In genomic region chr17:38715216-38715943, GRCh38 we compare ENCODE assay signal across 13 cellular contexts. TPM values are rescaled to one million over a fixed set of nuclear protein-coding genes. Genes with fewer than 3 reads are reported as not detected.
A peak's percentile ranks its signal among the peaks of the same experiment; 100 is the strongest.
DNase-seq lines count a peak whose midpoint lies in the region; ATAC-seq lines count a peak whose summit lies in the region.
"Had no signal": no experiment of that assay in that cellular context is flagged by ENCODE, and none has a peak within 500 bp of the region (broad histone marks: within the 10 kb centered on the region; RNA-seq: fewer than 3 reads in every experiment).

No MANE protein-coding gene starts in this region.

- DNase-seq in activated T-cell treated with anti-CD3 and anti-CD28 coated beads, Interleukin-2, amount 50 U/mL, for 4 hours: no peak
- DNase-seq in activated T-cell treated with anti-CD3 and anti-CD28 coated beads for 4 hours: no peak
- DNase-seq in NCI-H526 treated with DMSO at 0.1 percent for 48 hours (lab: John Stamatoyannopoulos, UW): peak; percentile 53
- DNase-seq in central memory CD8-positive, alpha-beta T cell (ENCODE audit: low spot score in 2 of 2): no peak
- no peak for DNase-seq in stimulated activated naive B cell treated with anti-CD40 and anti-IgM and Interleukin-4, amounts not matched to agents 10 μg/mL and 1 μg/mL and 100 μg/mL, for 72 hours
- no peak for DNase-seq in NCI-H1436 (lab: John Stamatoyannopoulos, UW)
- DNase-seq in COR-L47 (lab: John Stamatoyannopoulos, UW): no peak
- no peak for DNase-seq in NCI-H524 treated with DMSO at 0.1 percent for 48 hours (lab: John Stamatoyannopoulos, UW)
- DNase-seq: DMS 273 treated with DMSO at 0.1 percent for 48 hours, hypothalamus, left lung, NCI-H2081, NCI-H748 treated with DMSO at 0.1 percent for 48 hours had no signal

- H3K27me3 Mint-ChIP-seq in activated T-cell treated with anti-CD3 and anti-CD28 coated beads, Interleukin-2, amount 50 U/mL, for 4 hours (ENCODE audit: low read depth): no peaks in the 10 kb centered on the region
- H3K27me3 Mint-ChIP-seq in central memory CD8-positive, alpha-beta T cell: no peaks in the 10 kb centered on the region
- no peaks in the 10 kb centered on the region for H3K27me3 Mint-ChIP-seq in stimulated activated naive B cell treated with anti-CD40 and anti-IgM and Interleukin-4, amounts not matched to agents 10 μg/mL and 1 μg/mL and 100 μg/mL, for 72 hours

- peaks cover 44% of the 10 kb centered on the region for H3K36me3 Mint-ChIP-seq in activated T-cell treated with anti-CD3 and anti-CD28 coated beads, Interleukin-2, amount 50 U/mL, for 4 hours (ENCODE audit: insufficient read depth)
- H3K36me3 Mint-ChIP-seq in central memory CD8-positive, alpha-beta T cell (ENCODE audit: insufficient read depth): peaks cover 50% of the 10 kb centered on the region
- H3K36me3 Mint-ChIP-seq in stimulated activated naive B cell treated with anti-CD40 and anti-IgM and Interleukin-4, amounts not matched to agents 10 μg/mL and 1 μg/mL and 100 μg/mL, for 72 hours: peaks cover 58 to 83% of the 10 kb centered on the region in 2 donors

- ATAC-seq in activated T-cell treated with anti-CD3 and anti-CD28 coated beads, Interleukin-2, amount 50 U/mL, for 4 hours: no peak
- no peak for ATAC-seq in central memory CD8-positive, alpha-beta T cell (replicated peaks; ENCODE audit: extremely low read depth, poor library complexity, severe bottlenecking)
- ATAC-seq in stimulated activated naive B cell treated with anti-CD40 and anti-IgM and Interleukin-4, amounts not matched to agents 10 μg/mL and 1 μg/mL and 100 μg/mL, for 72 hours (replicated peaks): peak in 1 of 2 donors; percentile 7
- ATAC-seq: left lung had no signal

- H3K9me3 Mint-ChIP-seq in activated T-cell treated with anti-CD3 and anti-CD28 coated beads, Interleukin-2, amount 50 U/mL, for 4 hours: no peaks in the 10 kb centered on the region
- H3K9me3 Mint-ChIP-seq in central memory CD8-positive, alpha-beta T cell: no peaks in the 10 kb centered on the region
- no peaks in the 10 kb centered on the region for H3K9me3 Mint-ChIP-seq in stimulated activated naive B cell treated with anti-CD40 and anti-IgM and Interleukin-4, amounts not matched to agents 10 μg/mL and 1 μg/mL and 100 μg/mL, for 72 hours

- peak overlapping the region; percentile 64 for H3K27ac Mint-ChIP-seq in central memory CD8-positive, alpha-beta T cell (ENCODE audit: low read depth)
- H3K27ac Mint-ChIP-seq in stimulated activated naive B cell treated with anti-CD40 and anti-IgM and Interleukin-4, amounts not matched to agents 10 μg/mL and 1 μg/mL and 100 μg/mL, for 72 hours: peak overlapping the region; percentile 95

- peak overlapping the region; percentile 56 for H3K4me3 Mint-ChIP-seq in activated T-cell treated with anti-CD3 and anti-CD28 coated beads, Interleukin-2, amount 50 U/mL, for 4 hours
- H3K4me3 Mint-ChIP-seq in central memory CD8-positive, alpha-beta T cell: no peak overlapping the region
- H3K4me3 Mint-ChIP-seq in stimulated activated naive B cell treated with anti-CD40 and anti-IgM and Interleukin-4, amounts not matched to agents 10 μg/mL and 1 μg/mL and 100 μg/mL, for 72 hours: peak overlapping the region; percentile 10 to 49

- peaks cover 37% of the 10 kb centered on the region for H3K4me1 Mint-ChIP-seq in activated T-cell treated with anti-CD3 and anti-CD28 coated beads, Interleukin-2, amount 50 U/mL, for 4 hours (ENCODE audit: low read depth)
- H3K4me1 Mint-ChIP-seq in central memory CD8-positive, alpha-beta T cell: peaks cover 26% of the 10 kb centered on the region
- peaks cover 36 to 55% of the 10 kb centered on the region in 2 donors for H3K4me1 Mint-ChIP-seq in stimulated activated naive B cell treated with anti-CD40 and anti-IgM and Interleukin-4, amounts not matched to agents 10 μg/mL and 1 μg/mL and 100 μg/mL, for 72 hours

RNA-seq across cellular contexts. Expression of gene MLLT6, which starts 10.3 kb away (rescaled TPM):
- 100 to 1,000 TPM; 263 to 315 (median 286) TPM for total RNA-seq in activated T-cell treated with anti-CD3 and anti-CD28 coated beads, Interleukin-2, amount 50 U/mL, for 4 hours

RNA-seq across cellular contexts. Expression of gene CISD3, which starts 14.8 kb away (rescaled TPM):
- 10 to 100 TPM; 47.2 to 73.3 (median 67.8) TPM for total RNA-seq in activated T-cell treated with anti-CD3 and anti-CD28 coated beads, Interleukin-2, amount 50 U/mL, for 4 hours

RNA-seq across cellular contexts. Expression of gene PCGF2, which starts 32.8 kb away (rescaled TPM):
- total RNA-seq in activated T-cell treated with anti-CD3 and anti-CD28 coated beads, Interleukin-2, amount 50 U/mL, for 4 hours: under 1 TPM; 0.16 to 0.58 (median 0.43) TPM

RNA-seq across cellular contexts. Expression of gene PSMB3, which starts 37.2 kb away (rescaled TPM):
- total RNA-seq in activated T-cell treated with anti-CD3 and anti-CD28 coated beads, Interleukin-2, amount 50 U/mL, for 4 hours: 100 to 1,000 TPM; 527 to 569 (median 554) TPM

RNA-seq across cellular contexts. Expression of gene EPOP, which starts 40.6 kb away (rescaled TPM):
- 100 to 1,000 TPM; 110 to 131 (median 110) TPM for total RNA-seq in activated T-cell treated with anti-CD3 and anti-CD28 coated beads, Interleukin-2, amount 50 U/mL, for 4 hours
